In genomic region chr2:23537991-23538390, GRCh38 we compare ENCODE assay signal across 26 cellular contexts.
"Had no signal": no experiment of that assay in that cellular context is flagged by ENCODE, and none has a peak within 500 bp of the region (broad histone marks: within the 10 kb centered on the region; RNA-seq: fewer than 3 reads in every experiment).

No MANE protein-coding gene starts in this region.

- H3K4me1 ChIP-seq: right lobe of liver had no signal

- H3K9me3 ChIP-seq: neutrophil, ovary, right lobe of liver, testis had no signal

- H3K27me3 ChIP-seq: brain microvascular endothelial cell, ovary, right lobe of liver, testis had no signal

- H3K36me3 ChIP-seq: brain microvascular endothelial cell, neutrophil, ovary, right lobe of liver had no signal

- DNase-seq: activated CD4-positive, alpha-beta memory T cell treated with anti-CD3 and anti-CD28 coated beads, Interleukin-2, amount 10 ng/mL, durations not matched to agents 7 days and 5 days; activated CD4-positive, alpha-beta T cell treated with anti-CD3 and anti-CD28 coated beads, Interleukin-2, amount 10 ng/mL, durations not matched to agents 7 days and 5 days; activated CD4-positive, CD25-positive, alpha-beta regulatory T cell treated with anti-CD3 and anti-CD28 coated beads, Interleukin-2, amount 50 U/mL, for 72 hours; activated CD8-positive, alpha-beta memory T cell treated with anti-CD3 and anti-CD28 coated beads, Interleukin-2, amount 50 U/mL, for 48 hours; activated naive CD4-positive, alpha-beta T cell; activated T-cell treated with anti-CD3 and anti-CD28 coated beads, Interleukin-2, amount 50 U/mL, for 72 hours; brain microvascular endothelial cell; dorsolateral prefrontal cortex; effector memory CD4-positive, alpha-beta T cell; foreskin melanocyte; kidney glomerular epithelial cell; mesendoderm; ovary; right lobe of liver; stimulated activated CD4-positive, alpha-beta T cell treated with anti-CD3 and anti-CD28 coated beads, Interleukin-12 subunit alpha, Interleukin-12 subunit beta, amount 100 ng/mL, for 4 hours; stimulated activated CD4-positive, alpha-beta T cell treated with anti-CD3 and anti-CD28 coated beads, Interleukin-4, amount 100 ng/mL, for 1 hour; stimulated activated naive CD8-positive, alpha-beta T cell treated with anti-CD3 and anti-CD28 coated beads, Interleukin-15, Interleukin-2, amounts not matched to agents 100 U/mL and 50 U/mL, for 24 hours; T-helper 9 cell; testis; trophoblast cell had no signal

- H3K27ac ChIP-seq: brain microvascular endothelial cell, coronary artery, dorsolateral prefrontal cortex, neutrophil, ovary, right lobe of liver, skin epidermis, testis had no signal

- ATAC-seq: activated naive CD4-positive, alpha-beta T cell treated with anti-CD3 and anti-CD28 coated beads, Interleukin-2, amount 50 U/mL, for 72 hours; activated T-cell treated with anti-CD3 and anti-CD28 coated beads, Interleukin-2, amount 50 U/mL, for 72 hours; left lobe of liver; right lobe of liver; stimulated activated naive CD8-positive, alpha-beta T cell treated with anti-CD3 and anti-CD28 coated beads, Interleukin-15, Interleukin-2, amounts not matched to agents 100 U/mL and 50 U/mL, for 24 hours had no signal

- H3K4me3 ChIP-seq: coronary artery, dorsolateral prefrontal cortex, lung, ovary, right lobe of liver, skin epidermis, testis had no signal
